ENCODE assay signal across 24 cellular contexts in the genomic region with DNA sequence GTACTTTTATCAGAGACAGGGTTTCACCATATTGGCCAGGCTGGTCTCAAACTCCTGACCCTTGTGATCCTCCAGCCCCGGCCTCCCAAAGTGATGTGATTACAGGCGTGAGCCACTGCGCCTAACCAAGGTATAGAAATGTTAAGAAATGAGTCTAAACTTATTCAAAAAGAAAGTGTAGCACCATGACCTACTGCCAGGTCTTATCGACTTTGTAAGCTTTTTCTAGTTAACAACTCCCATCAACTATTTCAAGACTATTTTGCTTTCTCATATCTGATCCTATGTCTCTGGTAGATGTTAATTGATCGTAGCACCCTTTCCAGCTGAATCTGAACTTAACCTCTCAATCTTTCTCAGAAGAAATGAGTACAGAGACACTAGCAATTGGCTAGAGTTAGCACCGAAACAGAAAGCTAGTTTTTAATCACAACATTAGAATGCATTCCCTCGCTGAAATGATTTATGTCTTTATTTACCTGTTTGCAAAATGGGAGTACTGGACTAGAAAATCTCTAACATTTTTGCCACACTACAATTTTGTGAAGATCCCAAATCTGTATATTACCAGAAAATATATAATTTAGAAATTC.
DNase-seq lines count a peak whose midpoint lies in the region; ATAC-seq and TF ChIP-seq lines count a peak whose summit lies in the region.
"Had no signal": no experiment of that assay in that cellular context is flagged by ENCODE, and none has a peak within 500 bp of the region (broad histone marks: within the 10 kb centered on the region; RNA-seq: fewer than 3 reads in every experiment).

No MANE protein-coding gene starts in this region.

- ATAC-seq in GM18867 (IDR thresholded peaks at IDR 0.05; ENCODE audit: unreplicated experiment) = peak; percentile 67
- peak; percentile 38 for ATAC-seq in HG02759 (IDR thresholded peaks at IDR 0.05; ENCODE audit: unreplicated experiment)
- peak; percentile 68 for ATAC-seq in HG03432 (IDR thresholded peaks at IDR 0.05; ENCODE audit: unreplicated experiment)
- no peak for ATAC-seq in mucosa of descending colon
- no peak for ATAC-seq in HG02763 (IDR thresholded peaks at IDR 0.05; ENCODE audit: unreplicated experiment)
- ATAC-seq: body of pancreas, SK-N-SH treated with all-trans-retinoic acid at 6 μM for 48 hours, WTC11 had no signal

- no peak overlapping the region for H3K27ac ChIP-seq in osteoblast (ENCODE audit: low read depth, low read length)
- H3K27ac ChIP-seq: body of pancreas, sigmoid colon had no signal

- H3K27me3 ChIP-seq in osteoblast (ENCODE audit: insufficient read depth, low read length) = no peaks in the 10 kb centered on the region
- H3K27me3 ChIP-seq: body of pancreas, MG63, sigmoid colon had no signal

- H3K4me3 ChIP-seq in osteoblast (ENCODE audit: insufficient read depth, low read length) (no peak overlapping the region), mucosa of descending colon (no peak overlapping the region)
- H3K4me3 ChIP-seq: body of pancreas, MG63, sigmoid colon had no signal

- H3K36me3 Mint-ChIP-seq in glutamatergic neuron (ENCODE audit: unreplicated experiment) = no peaks in the 10 kb centered on the region
- H3K36me3 Mint-ChIP-seq: WTC11 had no signal

- TF ChIP-seq CTCF in osteoblast (IDR thresholded peaks at IDR 0.05; ENCODE audit: extremely low read depth, low read depth, low read length) (no peak), mucosa of descending colon (IDR thresholded peaks at IDR 0.05) (no peak), glutamatergic neuron (IDR thresholded peaks at IDR 0.05; ENCODE audit: partially characterized antibody, unreplicated experiment) (no peak)

- no peaks in the 10 kb centered on the region for H3K27me3 Mint-ChIP-seq in glutamatergic neuron (ENCODE audit: unreplicated experiment)

- no peaks in the 10 kb centered on the region for H3K79me2 ChIP-seq in osteoblast (ENCODE audit: insufficient read depth, low read length)

- H2AFZ ChIP-seq in osteoblast (ENCODE audit: low read length) = peak overlapping the region; percentile 23

- H3K27ac Mint-ChIP-seq in glutamatergic neuron (ENCODE audit: unreplicated experiment) = no peak overlapping the region
- H3K27ac Mint-ChIP-seq: nephron progenitor cell; T-helper 2 cell treated with Interferon-gamma antibody and Interleukin-4, amounts not matched to agents 5 μg/mL and 100 μg/mL, for 36 hours; WTC11 had no signal

- H3K9me3 Mint-ChIP-seq in glutamatergic neuron (ENCODE audit: unreplicated experiment) = no peaks in the 10 kb centered on the region
- H3K9me3 Mint-ChIP-seq: nephron progenitor cell; T-helper 2 cell treated with Interferon-gamma antibody and Interleukin-4, amounts not matched to agents 5 μg/mL and 100 μg/mL, for 36 hours; WTC11 had no signal

- no peak overlapping the region for H3K4me3 Mint-ChIP-seq in glutamatergic neuron (ENCODE audit: unreplicated experiment)
- H3K4me3 Mint-ChIP-seq: nephron progenitor cell; T-helper 2 cell treated with Interferon-gamma antibody and Interleukin-4, amounts not matched to agents 5 μg/mL and 100 μg/mL, for 36 hours; WTC11 had no signal

- H3K36me3 ChIP-seq in osteoblast (ENCODE audit: insufficient read depth, low read length) (no peaks in the 10 kb centered on the region), mucosa of descending colon (ENCODE audit: low read depth) (no peaks in the 10 kb centered on the region)
- H3K36me3 ChIP-seq: MG63, sigmoid colon had no signal

- H3K9me3 ChIP-seq in osteoblast (ENCODE audit: low read depth, low read length) (no peaks in the 10 kb centered on the region), mucosa of descending colon (no peaks in the 10 kb centered on the region)
- H3K9me3 ChIP-seq: body of pancreas, MG63, sigmoid colon had no signal

- H3K4me1 ChIP-seq in osteoblast (ENCODE audit: insufficient read depth, low read length) = no peaks in the 10 kb centered on the region
- no peaks in the 10 kb centered on the region for H3K4me1 ChIP-seq in mucosa of descending colon (ENCODE audit: low read depth)
- H3K4me1 ChIP-seq: body of pancreas, sigmoid colon had no signal

- DNase-seq in osteoblast (ENCODE audit: insufficient read length, low spot score, missing footprints) (no peak), mucosa of descending colon (no peak), glutamatergic neuron (no peak), AG08395 (ENCODE audit: low spot score) (no peak)
- DNase-seq: activated CD4-positive, alpha-beta T cell treated with anti-CD3 and anti-CD28 coated beads, Interleukin-2, amount 50 U/mL, for 4 hours; activated effector memory CD4-positive, alpha-beta T cell treated with anti-CD3 and anti-CD28 coated beads, Interleukin-2, amount 50 U/mL, for 16 hours; body of pancreas; DMS53; effector memory CD4-positive, alpha-beta T cell; GF-D8; MG63; NCI-H1417 treated with DMSO at 0.1 percent for 48 hours; NCI-H510A treated with DMSO at 0.1 percent for 48 hours; nephron progenitor cell; sigmoid colon; stimulated activated CD8-positive, alpha-beta memory T cell treated with anti-CD3 and anti-CD28 coated beads, Interleukin-4, amount 100 ng/mL, for 48 hours; trophoblast cell had no signal

- intact Hi-C loops in mucosa of descending colon (cut with DNase I, micrococcal nuclease) = no loop called here

- H3K4me2 ChIP-seq in osteoblast (ENCODE audit: insufficient read depth, low read length) = no peak overlapping the region

- no peaks in the 10 kb centered on the region for H4K20me1 ChIP-seq in osteoblast (ENCODE audit: insufficient read depth, low read length)

- H3K4me1 Mint-ChIP-seq in glutamatergic neuron (ENCODE audit: low read depth, unreplicated experiment) = no peaks in the 10 kb centered on the region
- H3K4me1 Mint-ChIP-seq: nephron progenitor cell, WTC11 had no signal

Comparison
In these comparisons a context has a peak if more than half of its experiments do, and no peak if none do; other contexts are left out.
1. ATAC-seq: peak in GM18867 (single experiment), HG02759 (single experiment) and HG03432 (single experiment); none in mucosa of descending colon (single experiment) and HG02763 (single experiment).